In genomic region chr17:19322129-19322505, GRCh38 we compare ENCODE assay signal across 22 cellular contexts.
"Had no signal": no experiment of that assay in that cellular context is flagged by ENCODE, and none has a peak within 500 bp of the region (broad histone marks: within the 10 kb centered on the region; RNA-seq: fewer than 3 reads in every experiment).

No MANE protein-coding gene starts in this region.

- H3K27me3 ChIP-seq: colonic mucosa, stomach had no signal

- DNase-seq: activated CD4-positive, alpha-beta T cell treated with anti-CD3 and anti-CD28 coated beads for 1 hour; activated CD4-positive, alpha-beta T cell treated with anti-CD3 and anti-CD28 coated beads, Interleukin-2, amount 50 U/mL, for 4 hours; activated gamma-delta T cell treated with Interleukin-2 at 50 U/mL for 16 hours; activated T-cell treated with anti-CD3 and anti-CD28 coated beads, Interleukin-2, amount 50 U/mL, for 72 hours; central memory CD4-positive, alpha-beta T cell; colonic mucosa; erythroblast; foreskin melanocyte; glutamatergic neuron; hypothalamus; islet precursor cell; left colon; natural killer cell; nucleus accumbens; small intestine; stimulated activated CD4-positive, alpha-beta T cell treated with anti-CD3 and anti-CD28 coated beads, Interleukin-4, amount 100 ng/mL, for 1 hour; stomach had no signal

- H3K4me1 ChIP-seq: colonic mucosa had no signal

- H3K36me3 ChIP-seq: colonic mucosa had no signal

- ATAC-seq: activated naive CD4-positive, alpha-beta T cell treated with anti-CD3 and anti-CD28 coated beads, Interleukin-2, amount 50 U/mL, for 72 hours; activated T-cell treated with anti-CD3 and anti-CD28 coated beads, Interleukin-2, amount 50 U/mL, for 72 hours; left colon; natural killer cell; SK-N-SH treated with all-trans-retinoic acid at 6 μM for 48 hours had no signal

- H3K4me3 Mint-ChIP-seq: activated T-cell treated with anti-CD3 and anti-CD28 coated beads, Interleukin-2, amount 50 U/mL, for 72 hours; natural killer cell; T-helper 1 cell treated with Interleukin-12 subunit alpha and Interleukin-12 subunit beta and Interleukin-4 antibody, amounts not matched to agents 30 μg/mL and 1 μg/mL, for 36 hours had no signal

- H3K27ac Mint-ChIP-seq: activated naive CD4-positive, alpha-beta T cell treated with anti-CD3 and anti-CD28 coated beads, Interleukin-2, amount 50 U/mL, for 72 hours; activated T-cell treated with anti-CD3 and anti-CD28 coated beads, Interleukin-2, amount 50 U/mL, for 72 hours; natural killer cell; T-helper 1 cell treated with Interleukin-12 subunit alpha and Interleukin-12 subunit beta and Interleukin-4 antibody, amounts not matched to agents 30 μg/mL and 1 μg/mL, for 36 hours had no signal

- H3K4me3 ChIP-seq: colonic mucosa, lung, stomach had no signal

- H3K27ac ChIP-seq: colonic mucosa, stomach, VCaP had no signal

- H3K9me3 ChIP-seq: colonic mucosa had no signal

- H3K9me3 Mint-ChIP-seq: natural killer cell had no signal

- H3K4me1 Mint-ChIP-seq: natural killer cell had no signal
